Comparison of ENCODE assay signal across 27 cellular contexts in the genomic region with DNA sequence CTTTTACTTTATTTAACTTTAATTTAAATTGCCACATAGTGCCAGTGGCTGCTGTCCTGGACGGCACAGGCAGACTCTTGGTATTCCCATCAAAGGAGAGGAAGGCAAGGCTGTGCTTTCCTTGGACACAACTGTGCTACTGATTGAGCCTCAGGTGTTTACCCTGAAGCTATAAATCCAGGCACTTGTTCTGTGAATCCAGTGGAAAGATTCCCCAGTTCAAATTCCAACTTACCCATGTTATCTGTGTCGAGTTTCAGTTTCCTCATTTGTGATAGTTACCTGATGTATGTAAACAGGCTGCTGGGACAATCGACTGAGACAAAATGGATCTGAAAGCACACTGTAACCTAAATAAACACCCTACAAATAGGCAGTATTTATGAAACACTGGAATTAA. TPM values are rescaled to one million over a fixed set of nuclear protein-coding genes. Genes with fewer than 3 reads are reported as not detected.
A peak's percentile ranks its signal among the peaks of the same experiment; 100 is the strongest.
DNase-seq lines count a peak whose midpoint lies in the region; ATAC-seq, FAIRE-seq and TF ChIP-seq lines count a peak whose summit lies in the region.
"Had no signal": no experiment of that assay in that cellular context is flagged by ENCODE, and none has a peak within 500 bp of the region (broad histone marks: within the 10 kb centered on the region; RNA-seq: fewer than 3 reads in every experiment).

No MANE protein-coding gene starts in this region.

- peak; percentile 39 for DNase-seq in LNCaP clone FGC (ENCODE audit: low read depth)
- DNase-seq in left colon: no peak
- DNase-seq in mucosa of descending colon: no peak
- DNase-seq in small intestine: peak; percentile 46
- DNase-seq in HuH-7 (ENCODE audit: low spot score): no peak
- DNase-seq in effector CD8-positive, alpha-beta T cell (lab: John Stamatoyannopoulos, UW): no peak
- no peak for DNase-seq in stimulated activated effector memory CD8-positive, alpha-beta T cell treated with anti-CD3 and anti-CD28 coated beads, Interleukin-12 subunit alpha, Interleukin-12 subunit beta, amount 100 ng/mL, for 72 hours (ENCODE audit: low spot score in 2 of 2)
- no peak for DNase-seq in sigmoid colon
- DNase-seq: 8988T; ACHN; AML-193; BE2C; CD4-positive, alpha-beta T cell; CD8-positive, alpha-beta memory T cell; DMS 273 treated with DMSO at 0.1 percent for 48 hours; DMS79; EL; GDM1; H9 had no signal

- no peaks in the 10 kb centered on the region for H3K9me3 Mint-ChIP-seq in stimulated activated effector memory CD8-positive, alpha-beta T cell treated with anti-CD3 and anti-CD28 coated beads, Interleukin-12 subunit alpha, Interleukin-12 subunit beta, amount 100 ng/mL, for 72 hours
- H3K9me3 Mint-ChIP-seq: CD8-positive, alpha-beta memory T cell had no signal

- H3K36me3 Mint-ChIP-seq in stimulated activated effector memory CD8-positive, alpha-beta T cell treated with anti-CD3 and anti-CD28 coated beads, Interleukin-12 subunit alpha, Interleukin-12 subunit beta, amount 100 ng/mL, for 72 hours: peaks cover 5% of the 10 kb centered on the region

- H3K36me3 ChIP-seq in mucosa of descending colon (ENCODE audit: low read depth): no peaks in the 10 kb centered on the region
- H3K36me3 ChIP-seq in small intestine (ENCODE audit: control insufficient read depth in 2 of 2, insufficient read depth in 2 of 2, low read length in 2 of 2): no peaks in the 10 kb centered on the region
- no peaks in the 10 kb centered on the region for H3K36me3 ChIP-seq in sigmoid colon
- H3K36me3 ChIP-seq: BE2C had no signal

- no peak overlapping the region for H3K4me3 Mint-ChIP-seq in stimulated activated effector memory CD8-positive, alpha-beta T cell treated with anti-CD3 and anti-CD28 coated beads, Interleukin-12 subunit alpha, Interleukin-12 subunit beta, amount 100 ng/mL, for 72 hours
- H3K4me3 Mint-ChIP-seq: CD14-positive monocyte; CD4-positive, alpha-beta T cell; CD8-positive, alpha-beta memory T cell; GM23338; H9 had no signal

- ATAC-seq in left colon: peak; percentile 85
- peak; percentile 85 for ATAC-seq in mucosa of descending colon
- no peak for ATAC-seq in stimulated activated effector memory CD8-positive, alpha-beta T cell treated with anti-CD3 and anti-CD28 coated beads, Interleukin-12 subunit alpha, Interleukin-12 subunit beta, amount 100 ng/mL, for 72 hours
- ATAC-seq: A549, GM12878, GM23338, HCT116 had no signal

- TF ChIP-seq CTCF in LNCaP clone FGC (IDR thresholded peaks at IDR 0.05; ENCODE audit: control insufficient read depth, extremely low read depth, insufficient read depth): no peak
- no peak for TF ChIP-seq CTCF in mucosa of descending colon (IDR thresholded peaks at IDR 0.05)
- TF ChIP-seq CTCF in sigmoid colon (IDR thresholded peaks at IDR 0.05): no peak

- WGBS in small intestine, 3 donors: 16 to 38% (median 36%) methylated on average over 3 of the region's 3 CpGs
- 15 to 45% methylated on average over 3 of the region's 3 CpGs for WGBS in sigmoid colon, 2 donors

- H3K27ac ChIP-seq in small intestine (ENCODE audit: low read depth in 1 of 2, low read length in 1 of 2) (no peak overlapping the region), sigmoid colon (no peak overlapping the region)
- H3K27ac ChIP-seq: A549; BLaER1 treated with 17β-estradiol and CSF1 and Interleukin-3, amounts not matched to agents 10 nM and 100 nM had no signal

- no peak overlapping the region for H3K27ac Mint-ChIP-seq in stimulated activated effector memory CD8-positive, alpha-beta T cell treated with anti-CD3 and anti-CD28 coated beads, Interleukin-12 subunit alpha, Interleukin-12 subunit beta, amount 100 ng/mL, for 72 hours
- H3K27ac Mint-ChIP-seq: CD4-positive, alpha-beta T cell; CD8-positive, alpha-beta memory T cell; GM23338; H9 had no signal

- H3K27me3 ChIP-seq in small intestine (ENCODE audit: control insufficient read depth in 2 of 2, insufficient read depth in 2 of 2, low read length in 2 of 2): no peaks in the 10 kb centered on the region
- no peaks in the 10 kb centered on the region for H3K27me3 ChIP-seq in sigmoid colon
- H3K27me3 ChIP-seq: BE2C; BLaER1 treated with 17β-estradiol and CSF1 and Interleukin-3, amounts not matched to agents 10 nM and 100 nM had no signal

- H3K9me3 ChIP-seq in mucosa of descending colon: no peaks in the 10 kb centered on the region
- H3K9me3 ChIP-seq in small intestine (ENCODE audit: control insufficient read depth, low read depth): no peaks in the 10 kb centered on the region
- H3K9me3 ChIP-seq in sigmoid colon: no peaks in the 10 kb centered on the region
- H3K9me3 ChIP-seq: A549, BE2C had no signal

- intact Hi-C loops in left colon (cut with DNase I, micrococcal nuclease): no loop called here
- intact Hi-C loops in mucosa of descending colon (cut with DNase I, micrococcal nuclease): no loop called here
- intact Hi-C loops in sigmoid colon (cut with DNase I): no loop called here

- H3K4me3 ChIP-seq in LNCaP clone FGC (ENCODE audit: low read depth, low read length) (no peak overlapping the region), mucosa of descending colon (no peak overlapping the region), small intestine (ENCODE audit: low read depth in 1 of 2, low read length in 2 of 2) (no peak overlapping the region), sigmoid colon (no peak overlapping the region)
- H3K4me3 ChIP-seq: A549; BLaER1 treated with 17β-estradiol and CSF1 and Interleukin-3, amounts not matched to agents 10 nM and 100 nM; GM12878; GM23338 had no signal

- TF ChIP-seq POLR2A in sigmoid colon (IDR thresholded peaks at IDR 0.05): no peak

- H3K4me1 Mint-ChIP-seq in stimulated activated effector memory CD8-positive, alpha-beta T cell treated with anti-CD3 and anti-CD28 coated beads, Interleukin-12 subunit alpha, Interleukin-12 subunit beta, amount 100 ng/mL, for 72 hours: no peaks in the 10 kb centered on the region
- H3K4me1 Mint-ChIP-seq: CD14-positive monocyte; CD8-positive, alpha-beta memory T cell had no signal

- H3K4me1 ChIP-seq in mucosa of descending colon (ENCODE audit: low read depth) (peaks cover 14% of the 10 kb centered on the region), small intestine (ENCODE audit: control insufficient read depth in 2 of 2, insufficient read depth in 1 of 2, low read depth in 1 of 2, low read length in 1 of 2) (no peaks in the 10 kb centered on the region), sigmoid colon (no peaks in the 10 kb centered on the region)
- H3K4me1 ChIP-seq: A549, BE2C had no signal

- no peak for TF ChIP-seq EP300 in sigmoid colon (IDR thresholded peaks at IDR 0.05)

- FAIRE-seq in small intestine (lab: Jason Lieb, UNC): no peak
- FAIRE-seq: A549, D721Med, GM12878, GM19239 had no signal

RNA-seq across cellular contexts. Expression of gene PLAGL1, which starts 57.2 kb away (rescaled TPM):
- total RNA-seq in left colon (10 to 100 TPM; 33.5 to 36.4 TPM), mucosa of descending colon (10 to 100 TPM; 25.4 to 49.5 (median 46.0) TPM), sigmoid colon (10 to 100 TPM in 3 of 4 donors, 1 to 10 TPM in 1; 9.8 to 31.3 (median 13.2) TPM)
- polyA plus RNA-seq in small intestine (1 to 10 TPM; 2.7 to 9.0 (median 2.9) TPM), sigmoid colon (10 to 100 TPM; 12.7 to 16.2 (median 14.4) TPM)

Comparison
In these comparisons a context has a peak if more than half of its experiments do, and no peak if none do; other contexts are left out.
1. DNase-seq: peak in LNCaP clone FGC (single experiment) and small intestine (single experiment); none in left colon (0 of 2), mucosa of descending colon (0 of 3), HuH-7 (single experiment), effector CD8-positive, alpha-beta T cell (single experiment), stimulated activated effector memory CD8-positive, alpha-beta T cell treated with anti-CD3 and anti-CD28 coated beads, Interleukin-12 subunit alpha, Interleukin-12 subunit beta, amount 100 ng/mL, for 72 hours (0 of 2) and sigmoid colon (single experiment).